Comparison of ENCODE assay signal across 20 cellular contexts in the genomic region with DNA sequence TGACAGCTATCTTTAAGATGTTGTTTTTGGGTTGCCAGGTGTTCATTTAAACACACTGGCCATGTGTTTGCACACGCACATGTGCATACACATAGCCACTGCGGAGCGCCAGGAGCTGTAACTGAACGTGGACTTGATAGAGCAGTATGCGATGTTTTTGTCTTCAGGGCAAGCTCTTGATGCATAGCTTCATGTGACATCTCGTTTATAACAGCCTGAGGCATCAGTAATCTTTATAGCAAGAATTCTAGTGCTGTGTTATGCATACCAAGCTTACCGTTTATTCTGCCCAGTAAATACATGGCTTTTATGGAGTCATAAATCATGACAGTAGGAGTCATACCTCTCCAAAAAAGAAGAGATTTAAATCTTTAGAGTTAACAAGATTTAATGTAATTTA.
DNase-seq lines count a peak whose midpoint lies in the region; ATAC-seq and TF ChIP-seq lines count a peak whose summit lies in the region.
"Had no signal": no experiment of that assay in that cellular context is flagged by ENCODE, and none has a peak within 500 bp of the region (broad histone marks: within the 10 kb centered on the region; RNA-seq: fewer than 3 reads in every experiment).

No MANE protein-coding gene starts in this region.

- H3K27me3 ChIP-seq in foreskin keratinocyte: no peaks in the 10 kb centered on the region
- H3K27me3 ChIP-seq in Peyer's patch: no peaks in the 10 kb centered on the region

- peak; percentile 43 for ATAC-seq in foreskin keratinocyte
- ATAC-seq: K562 had no signal

- H3K9me3 Mint-ChIP-seq in HFFc6: no peaks in the 10 kb centered on the region
- H3K9me3 Mint-ChIP-seq: CD4-positive, CD25-positive, alpha-beta regulatory T cell had no signal

- peak overlapping the region; percentile 31; the same call in 1 of the 2 replicates for H3K4me3 Mint-ChIP-seq in HFFc6
- H3K4me3 Mint-ChIP-seq: B cell; CD4-positive, CD25-positive, alpha-beta regulatory T cell had no signal

- H3K9me3 ChIP-seq in SK-N-MC (ENCODE audit: low read depth, low read length): no peaks in the 10 kb centered on the region
- H3K9me3 ChIP-seq in Peyer's patch: no peaks in the 10 kb centered on the region
- H3K9me3 ChIP-seq: SK-N-SH had no signal

- H3K9ac ChIP-seq in SK-N-MC (ENCODE audit: insufficient read length): no peak overlapping the region
- H3K9ac ChIP-seq: GM23248, SK-N-SH had no signal

- TF ChIP-seq POLR2A in Peyer's patch (IDR thresholded peaks at IDR 0.05): no peak

- H3K36me3 Mint-ChIP-seq in HFFc6 (ENCODE audit: low read depth): peaks cover 22% of the 10 kb centered on the region

- no peak overlapping the region for H3K27ac ChIP-seq in SK-N-MC
- H3K27ac ChIP-seq in foreskin keratinocyte: no peak overlapping the region
- no peak overlapping the region for H3K27ac ChIP-seq in Peyer's patch
- H3K27ac ChIP-seq: GM23248 had no signal

- DNase-seq in A172 (ENCODE audit: low spot score) (peak; percentile 13), HFFc6 (peak; percentile 77), SK-N-MC (ENCODE audit: low read depth, low spot score) (peak; percentile 58), foreskin keratinocyte (peak; percentile 26 to 74), T-helper 2 cell (no peak), NCI-H446 (lab: John Stamatoyannopoulos, UW) (no peak), Peyer's patch (no peak), amniotic stem cell (lab: John Stamatoyannopoulos, UW) (no peak)
- DNase-seq: 8988T; CD4-positive, CD25-positive, alpha-beta regulatory T cell; GM23248; HCEC 1CT; NCI-H1417 treated with DMSO at 0.1 percent for 48 hours; NCI-H187 treated with DMSO at 0.1 percent for 48 hours; NCI-H2227 treated with DMSO at 0.1 percent for 48 hours; NCI-H524; Right ventricle myocardium superior; SK-N-SH had no signal

- H3K4me3 ChIP-seq in SK-N-MC: peak overlapping the region; percentile 20; the same call in 1 of the 2 replicates
- H3K4me3 ChIP-seq in Peyer's patch: no peak overlapping the region
- H3K4me3 ChIP-seq: GM23248, K562 had no signal

- H3K27ac Mint-ChIP-seq in HFFc6: peak overlapping the region; percentile 70
- H3K27ac Mint-ChIP-seq: B cell had no signal

- H3K36me3 ChIP-seq in SK-N-MC (ENCODE audit: insufficient read depth, low read length): peaks cover 11% of the 10 kb centered on the region; the same call in 1 of the 2 replicates
- no peaks in the 10 kb centered on the region for H3K36me3 ChIP-seq in Peyer's patch

- H3K4me1 ChIP-seq in foreskin keratinocyte: peaks cover 10% of the 10 kb centered on the region
- H3K4me1 ChIP-seq in Peyer's patch: no peaks in the 10 kb centered on the region

- H3K27me3 Mint-ChIP-seq in HFFc6 (ENCODE audit: insufficient read depth): peaks cover 10% of the 10 kb centered on the region
- H3K27me3 Mint-ChIP-seq: B cell; CD4-positive, CD25-positive, alpha-beta regulatory T cell had no signal

- peaks cover 56% of the 10 kb centered on the region for H3K4me1 Mint-ChIP-seq in HFFc6 (ENCODE audit: low read depth)

- no peak for TF ChIP-seq CTCF in HFFc6 (IDR thresholded peaks at IDR 0.05)
- no peak for TF ChIP-seq CTCF in foreskin keratinocyte (conservative IDR thresholded peaks at IDR 0.05)
- no peak for TF ChIP-seq CTCF in Peyer's patch (IDR thresholded peaks at IDR 0.05)

Comparison
In these comparisons a context has a peak if more than half of its experiments do, and no peak if none do; other contexts are left out.
1. DNase-seq: peak in A172 (single experiment), HFFc6 (single experiment), SK-N-MC (single experiment) and foreskin keratinocyte (2 of 2); none in T-helper 2 cell (0 of 5), NCI-H446 (0 of 2), Peyer's patch (0 of 3) and amniotic stem cell (single experiment).